Comparison of ENCODE assay signal across 8 cellular contexts in genomic region chr2:65228249-65228750, GRCh38. TPM values are rescaled to one million over a fixed set of nuclear protein-coding genes. Genes with fewer than 3 reads are reported as not detected.
DNase-seq lines count a peak whose midpoint lies in the region; ATAC-seq and TF ChIP-seq lines count a peak whose summit lies in the region.

No MANE protein-coding gene starts in this region.

- no peak for TF ChIP-seq POLR2A in Peyer's patch (IDR thresholded peaks at IDR 0.05)

- H3K27me3 Mint-ChIP-seq in CD8-positive, alpha-beta T cell (ENCODE audit: low read depth), result no peaks in the 10 kb centered on the region
- peaks cover 8% of the 10 kb centered on the region for H3K27me3 Mint-ChIP-seq in brain
- no peaks in the 10 kb centered on the region for H3K27me3 Mint-ChIP-seq in stimulated activated naive B cell treated with anti-CD40 and anti-IgM and Interleukin-4, amounts not matched to agents 10 μg/mL and 1 μg/mL and 100 μg/mL, for 72 hours

- peak; percentile 7 to 69 (median 23) for DNase-seq in CD8-positive, alpha-beta T cell
- DNase-seq in Peyer's patch (peak in 1 of 3 donors; percentile 48), iris pigment epithelial cell (ENCODE audit: low read depth) (peak; percentile 40)
- DNase-seq in stimulated activated naive B cell treated with anti-CD40 and anti-IgM and Interleukin-4, amounts not matched to agents 10 μg/mL and 1 μg/mL and 100 μg/mL, for 72 hours, result no peak

- H3K4me1 ChIP-seq in CD8-positive, alpha-beta T cell (ENCODE audit: insufficient read depth, low read length), result peaks cover 47% of the 10 kb centered on the region
- peaks cover 0 to 45% (median 11%) of the 10 kb centered on the region in 4 donors for H3K4me1 ChIP-seq in Peyer's patch

- POLR2A ChIA-PET in CD8-positive, alpha-beta T cell (lab: Charles Lee), result interaction anchor here (1.0 to 2.5 kb wide), 5 partner anchors 8 to 171 kb away, joined by 4 to 25 read pairs (median 10); partner anchors contain the start of gene RAB1A

- ATAC-seq in CD8-positive, alpha-beta T cell, result peak; percentile 43
- peak; percentile 44 for ATAC-seq in GM19023 (IDR thresholded peaks at IDR 0.05; ENCODE audit: unreplicated experiment)
- ATAC-seq in HG03175 (IDR thresholded peaks at IDR 0.05; ENCODE audit: unreplicated experiment), result peak; percentile 48
- peak; percentile 69 to 70 for ATAC-seq in stimulated activated naive B cell treated with anti-CD40 and anti-IgM and Interleukin-4, amounts not matched to agents 10 μg/mL and 1 μg/mL and 100 μg/mL, for 72 hours (replicated peaks)
- ATAC-seq in GM21367 (IDR thresholded peaks at IDR 0.05; ENCODE audit: unreplicated experiment), result no peak

- H3K27ac Mint-ChIP-seq in CD8-positive, alpha-beta T cell, result peak overlapping the region; percentile 98
- H3K27ac Mint-ChIP-seq in brain, result peak overlapping the region; percentile 86 to 98 (median 96)
- peak overlapping the region; percentile 97 for H3K27ac Mint-ChIP-seq in stimulated activated naive B cell treated with anti-CD40 and anti-IgM and Interleukin-4, amounts not matched to agents 10 μg/mL and 1 μg/mL and 100 μg/mL, for 72 hours

- CTCF ChIA-PET in CD8-positive, alpha-beta T cell (lab: Charles Lee), result no interaction called here

- peak overlapping the region; percentile 74 for H3K4me3 ChIP-seq in CD8-positive, alpha-beta T cell (ENCODE audit: low read depth, low read length)
- H3K4me3 ChIP-seq in Peyer's patch, result peak overlapping the region; percentile 77 to 100 (median 92)

- H3K36me3 Mint-ChIP-seq in CD8-positive, alpha-beta T cell, result peaks cover 35% of the 10 kb centered on the region
- peaks cover 22% of the 10 kb centered on the region for H3K36me3 Mint-ChIP-seq in brain
- H3K36me3 Mint-ChIP-seq in stimulated activated naive B cell treated with anti-CD40 and anti-IgM and Interleukin-4, amounts not matched to agents 10 μg/mL and 1 μg/mL and 100 μg/mL, for 72 hours, result peaks cover 18 to 26% of the 10 kb centered on the region in 2 donors

- no peaks in the 10 kb centered on the region for H3K9me3 Mint-ChIP-seq in CD8-positive, alpha-beta T cell
- H3K9me3 Mint-ChIP-seq in brain, result no peaks in the 10 kb centered on the region
- H3K9me3 Mint-ChIP-seq in stimulated activated naive B cell treated with anti-CD40 and anti-IgM and Interleukin-4, amounts not matched to agents 10 μg/mL and 1 μg/mL and 100 μg/mL, for 72 hours, result no peaks in the 10 kb centered on the region

- H3K27me3 ChIP-seq in CD8-positive, alpha-beta T cell (ENCODE audit: insufficient read depth, low read length), result no peaks in the 10 kb centered on the region
- no peaks in the 10 kb centered on the region for H3K27me3 ChIP-seq in Peyer's patch

- H3K4me3 Mint-ChIP-seq in CD8-positive, alpha-beta T cell, result peak overlapping the region; percentile 95
- H3K4me3 Mint-ChIP-seq in brain, result peak overlapping the region; percentile 95 to 99 (median 98)
- peak overlapping the region; percentile 88 to 92 for H3K4me3 Mint-ChIP-seq in stimulated activated naive B cell treated with anti-CD40 and anti-IgM and Interleukin-4, amounts not matched to agents 10 μg/mL and 1 μg/mL and 100 μg/mL, for 72 hours

- peaks cover 3% of the 10 kb centered on the region for H3K36me3 ChIP-seq in CD8-positive, alpha-beta T cell (ENCODE audit: insufficient read depth, low read length)
- no peaks in the 10 kb centered on the region for H3K36me3 ChIP-seq in Peyer's patch

- intact Hi-C loops in CD8-positive, alpha-beta T cell (cut with DNase I, micrococcal nuclease), result loop anchor here (2.0 to 10.0 kb wide), 8 partner anchors 74 to 1086 kb away; partner anchors contain the start of genes AFTPH (in 1 of the 2), PELI1 (in 1 of the 2), SERTAD2 (in 1 of the 2) and SLC1A4 (in 1 of the 2)

- H3K9me3 ChIP-seq in CD8-positive, alpha-beta T cell (ENCODE audit: low read length), result no peaks in the 10 kb centered on the region
- no peaks in the 10 kb centered on the region for H3K9me3 ChIP-seq in Peyer's patch

- peaks cover 51% of the 10 kb centered on the region for H3K4me1 Mint-ChIP-seq in CD8-positive, alpha-beta T cell (ENCODE audit: low read depth)
- H3K4me1 Mint-ChIP-seq in brain, result peaks cover 61% of the 10 kb centered on the region
- peaks cover 10 to 26% of the 10 kb centered on the region in 2 donors for H3K4me1 Mint-ChIP-seq in stimulated activated naive B cell treated with anti-CD40 and anti-IgM and Interleukin-4, amounts not matched to agents 10 μg/mL and 1 μg/mL and 100 μg/mL, for 72 hours

- TF ChIP-seq CTCF in CD8-positive, alpha-beta T cell (IDR thresholded peaks at IDR 0.05), result no peak
- TF ChIP-seq CTCF in Peyer's patch (IDR thresholded peaks at IDR 0.05) (no peak), brain (conservative IDR thresholded peaks at IDR 0.05) (no peak)

- H3K27ac ChIP-seq in CD8-positive, alpha-beta T cell (ENCODE audit: low read depth, low read length), result peak overlapping the region; percentile 94
- H3K27ac ChIP-seq in Peyer's patch, result peak overlapping the region; percentile 97 to 100 (median 98)

RNA-seq across cellular contexts. Expression of gene ACTR2, which starts 0.7 kb away (rescaled TPM):
- total RNA-seq in CD8-positive, alpha-beta T cell, result 100 to 1,000 TPM; 101 to 117 TPM
- total RNA-seq in Peyer's patch, result 100 to 1,000 TPM in 2 of 4 donors, 10 to 100 TPM in 2; 62.9 to 128 (median 89.5) TPM
- 86.5 TPM for polyA plus RNA-seq in brain (ENCODE audit: insufficient read depth, low read depth, low replicate concordance)
